ENCODE assay signal across 22 cellular contexts in the genomic region with DNA sequence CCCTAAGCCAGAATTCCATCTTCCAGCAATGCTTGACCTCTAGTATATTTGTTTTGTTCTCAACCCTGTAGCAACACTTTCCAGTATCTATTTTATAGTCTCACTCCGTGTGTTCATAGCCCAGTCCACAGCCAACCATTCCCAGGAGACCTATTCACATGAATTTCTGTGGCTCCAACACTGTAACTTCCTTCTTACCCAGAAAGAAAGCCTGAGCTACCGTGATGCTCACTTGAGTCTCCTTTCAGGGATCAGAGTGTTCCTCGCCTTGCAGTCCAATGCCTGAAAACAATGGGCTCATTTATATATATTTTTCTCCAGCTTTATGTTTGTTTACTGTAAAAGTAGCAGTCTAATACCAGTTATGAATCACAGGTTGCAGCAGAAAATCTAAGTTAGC.
A peak's percentile ranks its signal among the peaks of the same experiment; 100 is the strongest.
DNase-seq lines count a peak whose midpoint lies in the region; ATAC-seq, FAIRE-seq and TF ChIP-seq lines count a peak whose summit lies in the region.
"Had no signal": no experiment of that assay in that cellular context is flagged by ENCODE, and none has a peak within 500 bp of the region (broad histone marks: within the 10 kb centered on the region; RNA-seq: fewer than 3 reads in every experiment).

No MANE protein-coding gene starts in this region.

- no peak overlapping the region for H3K23ac ChIP-seq in mesenchymal stem cell (ENCODE audit: low read length in 2 of 2)

- H3K9me3 ChIP-seq in mammary epithelial cell (replicated peaks; ENCODE audit: insufficient read depth, low read length) (peaks cover 9% of the 10 kb centered on the region), PC-3 (ENCODE audit: low read length) (no peaks in the 10 kb centered on the region), mesenchymal stem cell (ENCODE audit: control insufficient read depth, low read length) (no peaks in the 10 kb centered on the region)
- H3K9me3 ChIP-seq: Peyer's patch had no signal

- CTCF ChIA-PET in MCF 10A (lab: Yijun Ruan, JAX): no interaction called here
- CTCF ChIA-PET in mammary epithelial cell (lab: Charles Lee; ENCODE audit: low non-redundant PET): no interaction called here
- CTCF ChIA-PET in PC-3 (lab: Charles Lee): no interaction called here

- no peak overlapping the region for H3K14ac ChIP-seq in mesenchymal stem cell (ENCODE audit: low read length in 2 of 2)

- H2BK5ac ChIP-seq in mesenchymal stem cell (ENCODE audit: low read depth, low read length, poor library complexity, severe bottlenecking): no peak overlapping the region

- H3K79me1 ChIP-seq in mesenchymal stem cell (replicated peaks; ENCODE audit: low read length, poor library complexity, severe bottlenecking): no peaks in the 10 kb centered on the region

- H3K4me3 Mint-ChIP-seq in MCF 10A (ENCODE audit: unreplicated experiment): no peak overlapping the region
- no peak overlapping the region for H3K4me3 Mint-ChIP-seq in glutamatergic neuron (ENCODE audit: unreplicated experiment)
- H3K4me3 Mint-ChIP-seq: CD4-positive, alpha-beta T cell; IgD-negative memory B cell had no signal

- H3K36me3 ChIP-seq in mammary epithelial cell (ENCODE audit: insufficient read depth, low read length) (no peaks in the 10 kb centered on the region), PC-3 (ENCODE audit: low read depth, low read length) (no peaks in the 10 kb centered on the region), mesenchymal stem cell (ENCODE audit: control insufficient read depth in 1 of 2, insufficient read depth in 2 of 2, low read depth in 1 of 2, low read length in 2 of 2) (no peaks in the 10 kb centered on the region)
- H3K36me3 ChIP-seq: Peyer's patch had no signal

- no peak overlapping the region for H3K27ac Mint-ChIP-seq in MCF 10A (ENCODE audit: low read depth, unreplicated experiment)
- no peak overlapping the region for H3K27ac Mint-ChIP-seq in glutamatergic neuron (ENCODE audit: unreplicated experiment)
- H3K27ac Mint-ChIP-seq: CD4-positive, alpha-beta T cell; IgD-negative memory B cell had no signal

- H2AFZ ChIP-seq in mammary epithelial cell (ENCODE audit: low read depth, low read length): no peak overlapping the region
- H2AFZ ChIP-seq in PC-3 (ENCODE audit: low read length): no peak overlapping the region
- no peak overlapping the region for H2AFZ ChIP-seq in mesenchymal stem cell (ENCODE audit: low read depth, low read length)

- intact Hi-C loops in MCF 10A (cut with micrococcal nuclease) (no loop called here), mammary epithelial cell (cut with micrococcal nuclease) (no loop called here), PC-3 (cut with micrococcal nuclease) (loop anchor here (1.0 kb wide), 1 partner anchor 15 kb away; no protein-coding TSS in a partner anchor)

- H3K9me3 Mint-ChIP-seq in MCF 10A (ENCODE audit: unreplicated experiment) (no peaks in the 10 kb centered on the region), glutamatergic neuron (ENCODE audit: unreplicated experiment) (peaks cover 1% of the 10 kb centered on the region)

- no peaks in the 10 kb centered on the region for H3K4me1 ChIP-seq in mammary epithelial cell (ENCODE audit: insufficient read depth, low read length)
- H3K4me1 ChIP-seq in PC-3 (ENCODE audit: insufficient read depth, low read length): peaks cover 24% of the 10 kb centered on the region
- no peaks in the 10 kb centered on the region for H3K4me1 ChIP-seq in mesenchymal stem cell (ENCODE audit: control insufficient read depth, insufficient read depth, low read depth, low read length)
- H3K4me1 ChIP-seq: Peyer's patch had no signal

- H3K79me2 ChIP-seq in mammary epithelial cell (ENCODE audit: insufficient read depth, low read length) (no peaks in the 10 kb centered on the region), PC-3 (ENCODE audit: low read length) (no peaks in the 10 kb centered on the region)

- no peaks in the 10 kb centered on the region for H3K36me3 Mint-ChIP-seq in MCF 10A (ENCODE audit: insufficient read depth, unreplicated experiment)
- no peaks in the 10 kb centered on the region for H3K36me3 Mint-ChIP-seq in glutamatergic neuron (ENCODE audit: unreplicated experiment)
- H3K36me3 Mint-ChIP-seq: IgD-negative memory B cell had no signal

- H3K4me1 Mint-ChIP-seq in MCF 10A (ENCODE audit: insufficient read depth, unreplicated experiment): peaks cover 9% of the 10 kb centered on the region
- H3K4me1 Mint-ChIP-seq in glutamatergic neuron (ENCODE audit: low read depth, unreplicated experiment): no peaks in the 10 kb centered on the region
- H3K4me1 Mint-ChIP-seq: IgD-negative memory B cell had no signal

- H3K27me3 ChIP-seq in mammary epithelial cell (ENCODE audit: insufficient read depth, low read length) (no peaks in the 10 kb centered on the region), PC-3 (ENCODE audit: low read length) (no peaks in the 10 kb centered on the region), mesenchymal stem cell (ENCODE audit: control insufficient read depth in 1 of 2, insufficient read depth in 1 of 2, low read length in 2 of 2) (no peaks in the 10 kb centered on the region)
- H3K27me3 ChIP-seq: Peyer's patch had no signal

- H3K9ac ChIP-seq in mammary epithelial cell (ENCODE audit: insufficient read depth, low read length) (no peak overlapping the region), PC-3 (ENCODE audit: low read length) (peak overlapping the region; percentile 54), mesenchymal stem cell (ENCODE audit: low read length) (no peak overlapping the region)

- no peak overlapping the region for H3K27ac ChIP-seq in mammary epithelial cell (ENCODE audit: insufficient read depth, low read depth, low read length)
- peak overlapping the region; percentile 83 for H3K27ac ChIP-seq in PC-3 (ENCODE audit: low read length)
- no peak overlapping the region for H3K27ac ChIP-seq in mesenchymal stem cell (ENCODE audit: low read length, poor library complexity, severe bottlenecking)
- H3K27ac ChIP-seq: Peyer's patch, SK-N-MC had no signal

- no TSS peak for BruUV-seq in MCF 10A (replicated peaks; lab: Mats Ljungman, UMichigan)
- no TSS peak for BruUV-seq in mammary epithelial cell (replicated peaks; lab: Mats Ljungman, UMichigan)
- BruUV-seq in PC-3 (replicated peaks; lab: Mats Ljungman, UMichigan): no TSS peak

- DNase-seq in MCF 10A (ENCODE audit: unreplicated experiment) (peak; percentile 7), mammary epithelial cell (no peak), PC-3 (peak; percentile 49), fibroblast of the conjunctiva (ENCODE audit: low read depth) (peak; percentile 17), H54 (ENCODE audit: insufficient read length, low spot score) (no peak), mesenchymal stem cell (no peak), glutamatergic neuron (no peak)
- DNase-seq: CD4-positive, alpha-beta T cell; DMS53; H7; Karpas-422; MM.1S; NCI-H1105 treated with DMSO at 0.1 percent for 48 hours; NCI-H1694; NCI-H2107; NCI-H226; NCI-H524 treated with DMSO at 0.1 percent for 48 hours; Peyer's patch had no signal

- no peak overlapping the region for H3K18ac ChIP-seq in mesenchymal stem cell (ENCODE audit: low read depth in 1 of 2, low read length in 2 of 2)

- no peak for TF ChIP-seq CTCF in MCF 10A (IDR thresholded peaks at IDR 0.05; ENCODE audit: unreplicated experiment)
- no peak for TF ChIP-seq CTCF in mammary epithelial cell (conservative IDR thresholded peaks at IDR 0.05 in 1 of 2, IDR thresholded peaks at IDR 0.05 in 1 of 2; ENCODE audit: extremely low read depth in 1 of 2, insufficient read depth in 1 of 2, low read depth in 1 of 2, low read length in 2 of 2)
- no peak for TF ChIP-seq CTCF in PC-3 (conservative IDR thresholded peaks at IDR 0.05; ENCODE audit: low read depth, low read length)
- TF ChIP-seq CTCF in glutamatergic neuron (IDR thresholded peaks at IDR 0.05; ENCODE audit: partially characterized antibody, unreplicated experiment): no peak

- no peak for TF ChIP-seq POLR2A in H54 (IDR thresholded peaks at IDR 0.05; ENCODE audit: low read depth, low read length)

- in situ Hi-C loops in mammary epithelial cell (cut with MboI; ENCODE audit: low sequenced_read_pairs in 2 of 2): no loop called here

- no peak overlapping the region for H2AK5ac ChIP-seq in mesenchymal stem cell (ENCODE audit: low read length, severe bottlenecking)

- no peak overlapping the region for H3K4ac ChIP-seq in mesenchymal stem cell (ENCODE audit: low read depth in 1 of 2, low read length in 2 of 2)

- POLR2A ChIA-PET in MCF 10A (lab: Yijun Ruan, JAX) (no interaction called here), PC-3 (lab: Charles Lee; ENCODE audit: unreplicated experiment) (interaction anchor here (0.5 kb wide), 1 partner anchor 1346 kb away, joined by 6 read pairs; no protein-coding TSS in a partner anchor)

- H3K4me2 ChIP-seq in mammary epithelial cell (ENCODE audit: insufficient read depth, low read depth, low read length): no peak overlapping the region
- peak overlapping the region; percentile 49 for H3K4me2 ChIP-seq in PC-3 (ENCODE audit: low read length)
- H3K4me2 ChIP-seq in mesenchymal stem cell (ENCODE audit: low read length, poor library complexity, severe bottlenecking): no peak overlapping the region

- ATAC-seq in PC-3 (peak; percentile 78), GM21717 (IDR thresholded peaks at IDR 0.05; ENCODE audit: unreplicated experiment) (no peak)
- ATAC-seq: Right ventricle myocardium inferior had no signal

- no peaks in the 10 kb centered on the region for H3K27me3 Mint-ChIP-seq in MCF 10A (ENCODE audit: insufficient read depth, unreplicated experiment)
- peaks cover 1% of the 10 kb centered on the region for H3K27me3 Mint-ChIP-seq in glutamatergic neuron (ENCODE audit: unreplicated experiment)
- H3K27me3 Mint-ChIP-seq: CD4-positive, alpha-beta T cell; IgD-negative memory B cell had no signal

- H2BK12ac ChIP-seq in mesenchymal stem cell (ENCODE audit: low read length in 2 of 2): no peak overlapping the region

- H3K4me3 ChIP-seq in mammary epithelial cell (replicated peaks in 1 of 3; ENCODE audit: insufficient read depth in 1 of 3, low read depth in 2 of 3, low read length in 3 of 3) (no peak overlapping the region), PC-3 (ENCODE audit: low read length) (peak overlapping the region; percentile 26), mesenchymal stem cell (ENCODE audit: insufficient read depth in 1 of 2, low read depth in 1 of 2, low read length in 2 of 2) (no peak overlapping the region)
- H3K4me3 ChIP-seq: Peyer's patch, SK-N-MC had no signal

- no peak overlapping the region for H2BK120ac ChIP-seq in mesenchymal stem cell (ENCODE audit: low read depth, low read length)

- no peak overlapping the region for H4K91ac ChIP-seq in mesenchymal stem cell (ENCODE audit: low read length)

- WGBS in mammary epithelial cell (ENCODE audit: low coverage, missing lambda C conversion rate): 26% methylated on average over 3 of the region's 3 CpGs
- WGBS in mesenchymal stem cell: 57% methylated on average over 2 of the region's 3 CpGs

- H3K9me2 ChIP-seq in PC-3 (replicated peaks; ENCODE audit: low read length): no peaks in the 10 kb centered on the region

- no peaks in the 10 kb centered on the region for H4K20me1 ChIP-seq in mammary epithelial cell (ENCODE audit: insufficient read depth, low read length)
- no peaks in the 10 kb centered on the region for H4K20me1 ChIP-seq in PC-3 (ENCODE audit: low read length)

- H3F3A ChIP-seq in PC-3 (ENCODE audit: low read length, unreplicated experiment): no peaks in the 10 kb centered on the region

- dilution Hi-C loops in mammary epithelial cell (cut with HindIII; ENCODE audit: low sequenced_read_pairs): no loop called here

- no peak overlapping the region for H4K8ac ChIP-seq in mesenchymal stem cell (ENCODE audit: low read length)

- H2BK15ac ChIP-seq in mesenchymal stem cell (ENCODE audit: low read depth, poor library complexity, severe bottlenecking): no peak overlapping the region

- FAIRE-seq in H54 (lab: Jason Lieb, UNC): no peak

Comparison
In these comparisons a context has a peak if more than half of its experiments do, and no peak if none do; other contexts are left out.
1. DNase-seq: peak in MCF 10A (single experiment), PC-3 (single experiment) and fibroblast of the conjunctiva (single experiment); none in mammary epithelial cell (single experiment), H54 (single experiment), mesenchymal stem cell (single experiment) and glutamatergic neuron (single experiment).